ENCODE assay signal across 26 cellular contexts in the genomic region with DNA sequence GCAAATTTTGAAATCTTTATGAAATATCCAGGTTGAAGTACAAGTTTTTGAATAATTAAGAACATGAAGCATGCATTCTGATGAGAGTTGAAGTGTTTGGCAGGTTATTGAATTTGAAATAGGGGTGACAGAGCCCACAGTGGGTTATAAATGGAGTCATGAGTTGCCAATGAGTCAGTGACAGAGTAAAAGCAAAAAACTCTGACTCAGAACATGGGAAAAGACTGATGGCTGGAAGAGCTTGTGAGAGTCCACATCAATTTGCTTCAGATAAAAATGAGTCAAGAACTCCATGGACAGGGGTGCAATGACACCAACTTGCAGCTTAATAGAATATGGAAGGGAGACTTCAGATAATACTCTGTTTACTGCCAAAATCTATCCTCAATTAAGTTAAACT.
DNase-seq lines count a peak whose midpoint lies in the region; ATAC-seq and TF ChIP-seq lines count a peak whose summit lies in the region.
"Had no signal": no experiment of that assay in that cellular context is flagged by ENCODE, and none has a peak within 500 bp of the region (broad histone marks: within the 10 kb centered on the region; RNA-seq: fewer than 3 reads in every experiment).

No MANE protein-coding gene starts in this region.

- no peak for TF ChIP-seq POLR2A in stomach (IDR thresholded peaks at IDR 0.05)

- H3K9ac ChIP-seq in trophoblast cell (ENCODE audit: low read length), result no peak overlapping the region

- no peak overlapping the region for H3K14ac ChIP-seq in trophoblast cell (ENCODE audit: low read length)

- H3K4me1 Mint-ChIP-seq in T-helper 17 cell, result no peaks in the 10 kb centered on the region
- H3K4me1 Mint-ChIP-seq: activated CD4-positive, alpha-beta T cell treated with anti-CD3 and anti-CD28 coated beads, Interleukin-2, amount 10 ng/mL, durations not matched to agents 24 days and 14 days; natural killer cell had no signal

- H2AK5ac ChIP-seq in trophoblast cell (ENCODE audit: low read length), result no peak overlapping the region

- no peak for TF ChIP-seq CTCF in stomach (IDR thresholded peaks at IDR 0.05)

- H3K9me3 ChIP-seq in trophoblast cell (ENCODE audit: insufficient read depth, low read depth, low read length) (no peaks in the 10 kb centered on the region), T-helper 17 cell (ENCODE audit: control insufficient read depth, low read length, poor library complexity, severe bottlenecking) (no peaks in the 10 kb centered on the region), stomach (no peaks in the 10 kb centered on the region)
- H3K9me3 ChIP-seq: A549, ovary, right atrium auricular region, tibial nerve had no signal

- H3K4me3 Mint-ChIP-seq in T-helper 17 cell, result no peak overlapping the region
- H3K4me3 Mint-ChIP-seq: activated CD4-positive, alpha-beta T cell treated with anti-CD3 and anti-CD28 coated beads, Interleukin-2, amount 10 ng/mL, durations not matched to agents 24 days and 14 days; activated naive CD8-positive, alpha-beta T cell; mesothelial cell of epicardium; natural killer cell had no signal

- no peak overlapping the region for H4K8ac ChIP-seq in trophoblast cell (ENCODE audit: low read depth, low read length)

- no peak overlapping the region for H3K23ac ChIP-seq in trophoblast cell (ENCODE audit: low read length)

- H3K4ac ChIP-seq in trophoblast cell (ENCODE audit: low read depth, low read length), result no peak overlapping the region

- no peaks in the 10 kb centered on the region for H3K36me3 Mint-ChIP-seq in T-helper 17 cell (ENCODE audit: low read depth)
- H3K36me3 Mint-ChIP-seq: activated naive CD8-positive, alpha-beta T cell; mesothelial cell of epicardium; natural killer cell had no signal

- H2BK5ac ChIP-seq in trophoblast cell (ENCODE audit: low read depth, low read length, poor library complexity), result no peak overlapping the region

- H2AFZ ChIP-seq in trophoblast cell (ENCODE audit: insufficient read depth, low read length, poor library complexity), result no peak overlapping the region
- H2AFZ ChIP-seq: PC-9 had no signal

- H3K36me3 ChIP-seq in trophoblast cell (ENCODE audit: control insufficient read depth in 1 of 2, insufficient read depth in 2 of 2, low read length in 2 of 2) (no peaks in the 10 kb centered on the region), stomach (no peaks in the 10 kb centered on the region)
- H3K36me3 ChIP-seq: ovary, right atrium auricular region, tibial nerve had no signal

- H3K27ac ChIP-seq in trophoblast cell (ENCODE audit: low read depth, low read length), result no peak overlapping the region
- no peak overlapping the region for H3K27ac ChIP-seq in stomach
- H3K27ac ChIP-seq: A549, ovary, PC-9, right atrium auricular region, tibial nerve, VCaP had no signal

- H3K4me1 ChIP-seq in trophoblast cell (ENCODE audit: control insufficient read depth in 1 of 2, insufficient read depth in 2 of 2, low read length in 2 of 2), result no peaks in the 10 kb centered on the region
- H3K4me1 ChIP-seq in stomach, result no peaks in the 10 kb centered on the region
- H3K4me1 ChIP-seq: A549, right atrium auricular region, tibial nerve had no signal

- H3K79me1 ChIP-seq in trophoblast cell (ENCODE audit: low read length), result no peaks in the 10 kb centered on the region

- no peak overlapping the region for H2BK12ac ChIP-seq in trophoblast cell (ENCODE audit: low read length)

- TF ChIP-seq EP300 in stomach (IDR thresholded peaks at IDR 0.05), result no peak

- H4K12ac ChIP-seq in trophoblast cell (ENCODE audit: low read depth, low read length), result no peak overlapping the region

- no peak overlapping the region for H3K4me3 ChIP-seq in trophoblast cell (ENCODE audit: low read depth, low read length)
- H3K4me3 ChIP-seq in stomach, result no peak overlapping the region
- H3K4me3 ChIP-seq: A549, ovary, PC-9, right atrium auricular region, tibial nerve had no signal

- no peaks in the 10 kb centered on the region for H3K79me2 ChIP-seq in trophoblast cell (ENCODE audit: control insufficient read depth, insufficient read depth, low read length, poor library complexity)

- H3K27ac Mint-ChIP-seq in T-helper 17 cell, result no peak overlapping the region
- H3K27ac Mint-ChIP-seq: activated CD4-positive, alpha-beta T cell treated with anti-CD3 and anti-CD28 coated beads, Interleukin-2, amount 10 ng/mL, durations not matched to agents 24 days and 14 days; activated naive CD8-positive, alpha-beta T cell; activated T-helper 2 cell treated with anti-CD3 and anti-CD28 coated beads, Interferon-gamma antibody, Interleukin-2, Interleukin-4, amounts not matched to agents 10 μg/mL and 5 μg/mL and 100 μg/mL, durations not matched to agents 14 hours and 24 hours and 36 hours; mesothelial cell of epicardium; natural killer cell had no signal

- H3K4me2 ChIP-seq in trophoblast cell (ENCODE audit: low read length), result no peak overlapping the region
- H3K4me2 ChIP-seq: A549, PC-9 had no signal

- H3K27me3 ChIP-seq in trophoblast cell (ENCODE audit: insufficient read depth, low read length) (no peaks in the 10 kb centered on the region), stomach (no peaks in the 10 kb centered on the region)
- H3K27me3 ChIP-seq: ovary, right atrium auricular region, tibial nerve had no signal

- intact Hi-C loops in stomach (cut with DNase I; ENCODE audit: low total_unique reads), result no loop called here

- no peak for ATAC-seq in T-helper 17 cell
- ATAC-seq: A549; left lobe of liver; natural killer cell; stimulated activated naive CD8-positive, alpha-beta T cell treated with anti-CD3 and anti-CD28 coated beads, Interleukin-15, Interleukin-2, amounts not matched to agents 100 U/mL and 50 U/mL, for 24 hours had no signal

- H4K91ac ChIP-seq in trophoblast cell (ENCODE audit: low read depth, low read length), result no peak overlapping the region

- no peak overlapping the region for H3K18ac ChIP-seq in trophoblast cell (ENCODE audit: low read length)

- no peak overlapping the region for H2BK120ac ChIP-seq in trophoblast cell (ENCODE audit: insufficient read depth, low read length, poor library complexity)

- no peaks in the 10 kb centered on the region for H3K27me3 Mint-ChIP-seq in T-helper 17 cell
- H3K27me3 Mint-ChIP-seq: activated CD4-positive, alpha-beta T cell treated with anti-CD3 and anti-CD28 coated beads, Interleukin-2, amount 10 ng/mL, durations not matched to agents 24 days and 14 days had no signal

- DNase-seq in AG08395 (ENCODE audit: low spot score) (peak; percentile 34), HS-5 (ENCODE audit: low read depth) (peak; percentile 42), amniotic epithelial cell (ENCODE audit: low read depth) (peak; percentile 7), iris pigment epithelial cell (ENCODE audit: low read depth) (peak; percentile 32), trophoblast cell (no peak), T-helper 17 cell (no peak), stomach (no peak), LoVo (ENCODE audit: low spot score) (no peak)
- DNase-seq: activated CD4-positive, alpha-beta T cell treated with anti-CD3 and anti-CD28 coated beads, Interleukin-2, amount 10 ng/mL, durations not matched to agents 24 days and 14 days; C1 segment of cervical spinal cord; H7; natural killer cell; NCI-H1105; NCI-H2029 treated with DMSO at 0.1 percent for 48 hours; ovary; PC-9; stimulated activated CD4-positive, alpha-beta T cell treated with anti-CD3 and anti-CD28 coated beads, Interleukin-4, amount 100 ng/mL, for 4 hours; stimulated activated naive CD8-positive, alpha-beta T cell treated with anti-CD3 and anti-CD28 coated beads, Interleukin-15, Interleukin-2, amounts not matched to agents 100 U/mL and 50 U/mL, for 24 hours had no signal

Comparison
In these comparisons a context has a peak if more than half of its experiments do, and no peak if none do; other contexts are left out.
1. DNase-seq: peak in AG08395 (single experiment), HS-5 (single experiment), amniotic epithelial cell (single experiment) and iris pigment epithelial cell (single experiment); none in trophoblast cell (0 of 2), T-helper 17 cell (0 of 3), stomach (single experiment) and LoVo (single experiment).